1 cellular context compared by ENCODE assay signal in the genomic region with DNA sequence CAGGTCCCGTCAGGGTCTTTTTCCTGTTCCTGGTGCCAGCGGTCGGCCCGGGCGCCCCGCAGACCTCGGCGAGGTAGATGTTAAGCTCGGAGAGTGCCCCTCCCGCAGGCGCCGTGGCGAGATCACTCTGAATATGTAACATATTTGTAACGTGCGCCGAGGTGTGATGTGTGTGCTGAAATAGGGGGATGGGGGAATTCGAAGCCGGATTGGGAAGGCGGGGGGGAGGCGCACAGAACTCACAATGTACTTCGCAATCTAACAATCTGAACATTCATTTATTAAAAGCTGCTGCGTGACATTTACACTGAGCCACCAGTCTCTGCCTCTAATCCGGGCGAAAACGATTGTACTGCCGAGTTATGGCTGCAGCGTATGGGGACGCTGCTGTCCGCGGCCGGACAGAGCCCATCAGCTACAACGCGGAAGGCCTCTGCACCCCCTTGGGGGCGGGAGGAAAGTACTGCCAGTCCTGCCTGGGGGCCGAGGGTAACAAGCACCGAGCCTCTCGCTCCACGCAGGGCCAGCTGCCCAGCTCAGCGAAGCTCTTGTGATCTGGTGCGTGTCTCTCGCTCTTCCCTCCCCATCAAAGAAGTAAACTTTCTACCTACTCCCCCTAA.
TF ChIP-seq lines count a peak whose summit lies in the region.

No MANE protein-coding gene starts in this region.

TF ChIP-seq in H1, 55 proteins besides CTCF, POLR2A, EP300 and RAD21 (continued from another document):
- TF ChIP-seq, protein P1, sequence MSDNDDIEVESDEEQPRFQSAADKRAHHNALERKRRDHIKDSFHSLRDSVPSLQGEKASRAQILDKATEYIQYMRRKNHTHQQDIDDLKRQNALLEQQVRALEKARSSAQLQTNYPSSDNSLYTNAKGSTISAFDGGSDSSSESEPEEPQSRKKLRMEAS (IDR thresholded peaks at IDR 0.05) = peak; percentile 64; the same call in 1 of the 2 replicates
- TF ChIP-seq, protein P2, sequence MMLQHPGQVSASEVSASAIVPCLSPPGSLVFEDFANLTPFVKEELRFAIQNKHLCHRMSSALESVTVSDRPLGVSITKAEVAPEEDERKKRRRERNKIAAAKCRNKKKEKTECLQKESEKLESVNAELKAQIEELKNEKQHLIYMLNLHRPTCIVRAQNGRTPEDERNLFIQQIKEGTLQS (IDR thresholded peaks at IDR 0.05; ENCODE audit: insufficient read depth, low read depth, low read length) = no peak
- TF ChIP-seq TEAD4 (IDR thresholded peaks at IDR 0.05; ENCODE audit: low read depth, low read length) = no peak
- no peak for TF ChIP-seq BRCA1 (IDR thresholded peaks at IDR 0.05; ENCODE audit: low read depth, low read length)
- TF ChIP-seq JUN (IDR thresholded peaks at IDR 0.05; ENCODE audit: low read depth, low read length) = no peak
- TF ChIP-seq KDM5A (IDR thresholded peaks at IDR 0.05; ENCODE audit: low read length) = no peak
- TF ChIP-seq TAF7 (optimal IDR thresholded peaks at IDR 0.05; ENCODE audit: borderline replicate concordance, low read depth, low read length) = no peak
- peak; percentile 62 for TF ChIP-seq EZH2 (IDR thresholded peaks at IDR 0.05; ENCODE audit: low read depth, low read length, severe bottlenecking)
- no peak for TF ChIP-seq RXRA (IDR thresholded peaks at IDR 0.05; ENCODE audit: insufficient read depth, low read depth, low read length)
- no peak for TF ChIP-seq HDAC6 (IDR thresholded peaks at IDR 0.05; ENCODE audit: low read depth, low read length)
- peak; percentile 81; the same call in 1 of the 2 replicates for TF ChIP-seq SUZ12 (IDR thresholded peaks at IDR 0.05; ENCODE audit: low read length)
- TF ChIP-seq, protein P3, sequence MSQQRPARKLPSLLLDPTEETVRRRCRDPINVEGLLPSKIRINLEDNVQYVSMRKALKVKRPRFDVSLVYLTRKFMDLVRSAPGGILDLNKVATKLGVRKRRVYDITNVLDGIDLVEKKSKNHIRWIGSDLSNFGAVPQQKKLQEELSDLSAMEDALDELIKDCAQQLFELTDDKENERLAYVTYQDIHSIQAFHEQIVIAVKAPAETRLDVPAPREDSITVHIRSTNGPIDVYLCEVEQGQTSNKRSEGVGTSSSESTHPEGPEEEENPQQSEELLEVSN (IDR thresholded peaks at IDR 0.05) = peak; percentile 61
- TF ChIP-seq ASH2L (IDR thresholded peaks at IDR 0.05; ENCODE audit: low read length) = peak; percentile 18
